Comparison of ENCODE assay signal across 1 cellular context in the genomic region with DNA sequence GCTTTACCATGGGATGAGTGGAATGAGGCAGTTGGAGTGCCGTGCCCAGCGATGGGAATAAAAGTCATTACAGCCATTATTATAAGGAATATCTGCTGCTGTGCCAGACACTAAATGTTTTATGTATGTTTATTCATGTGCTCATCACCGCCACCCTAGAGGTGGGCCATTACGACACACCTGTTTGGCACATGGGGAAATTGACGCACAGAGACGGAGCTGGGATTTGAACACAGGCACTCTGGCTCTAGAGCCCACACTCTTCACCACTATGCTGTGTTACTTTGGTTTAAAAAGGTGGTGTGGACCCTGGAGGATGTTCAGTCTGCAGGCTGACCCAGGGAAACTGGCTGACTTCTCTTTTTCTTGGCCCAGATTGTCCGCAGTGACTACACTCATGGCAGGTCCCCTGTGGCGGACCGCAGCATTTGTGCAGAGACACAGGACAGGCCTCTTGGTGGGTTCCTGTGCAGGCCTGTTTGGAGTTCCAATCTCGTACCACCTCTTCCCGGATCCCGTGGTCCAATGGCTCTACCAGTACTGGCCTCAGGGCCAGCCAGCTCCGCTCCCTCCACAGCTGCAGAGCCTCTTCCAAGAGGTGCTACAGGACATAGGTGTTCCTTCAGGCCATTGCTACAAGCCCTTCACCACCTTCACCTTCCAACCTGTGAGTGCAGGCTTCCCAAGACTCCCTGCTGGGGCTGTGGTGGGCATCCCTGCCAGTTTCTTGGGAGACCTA.
A peak's percentile ranks its signal among the peaks of the same experiment; 100 is the strongest.
TF ChIP-seq lines count a peak whose summit lies in the region.

No MANE protein-coding gene starts in this region.

TF ChIP-seq in K562, 482 proteins besides CTCF, POLR2A, EP300 and RAD21:
- TF ChIP-seq TEAD2 (tag; IDR thresholded peaks at IDR 0.05), result no peak
- no peak for TF ChIP-seq MEF2D (tag; conservative IDR thresholded peaks at IDR 0.05; ENCODE audit: low read depth)
- TF ChIP-seq ZNF408 (CRISPR knock-in tag; IDR thresholded peaks at IDR 0.05; ENCODE audit: low read depth), result no peak
- peak; percentile 80 for TF ChIP-seq TBP (optimal IDR thresholded peaks at IDR 0.05; ENCODE audit: low read depth, low read length)
- TF ChIP-seq POLR3A (IDR thresholded peaks at IDR 0.05; ENCODE audit: borderline replicate concordance, extremely low read depth, insufficient read depth, insufficient read length), result peak; percentile 63
